Comparison of ENCODE assay signal across 8 cellular contexts in genomic region chr4:108118505-108118904, GRCh38. TPM values are rescaled to one million over a fixed set of nuclear protein-coding genes. Genes with fewer than 3 reads are reported as not detected.
DNase-seq lines count a peak whose midpoint lies in the region; ATAC-seq and TF ChIP-seq lines count a peak whose summit lies in the region.

No MANE protein-coding gene starts in this region.

- no peak overlapping the region for H3K27ac ChIP-seq in substantia nigra (ENCODE audit: low read depth, low read length, poor library complexity, severe bottlenecking)
- no peak overlapping the region for H3K27ac ChIP-seq in sigmoid colon

- WGBS in sigmoid colon, 2 donors = 15 to 40% methylated on average over 3 of the region's 3 CpGs

- no peaks in the 10 kb centered on the region for H3K9me3 Mint-ChIP-seq in activated T-cell treated with anti-CD3 and anti-CD28 coated beads, Interleukin-2, amount 50 U/mL, for 72 hours

- intact Hi-C loops in sigmoid colon (cut with DNase I) = no loop called here

- DNase-seq in activated T-cell treated with anti-CD3 and anti-CD28 coated beads, Interleukin-2, amount 50 U/mL, for 72 hours = no peak
- no peak for DNase-seq in activated T-cell treated with anti-CD3 and anti-CD28 coated beads for 4 hours
- peak; percentile 51 for DNase-seq in NCI-H2029 treated with DMSO at 0.1 percent for 48 hours (lab: John Stamatoyannopoulos, UW)
- DNase-seq in central memory CD4-positive, alpha-beta T cell = peak; percentile 41
- no peak for DNase-seq in substantia nigra (lab: John Stamatoyannopoulos, UW)
- DNase-seq in NOMO-1 (lab: John Stamatoyannopoulos, UW; ENCODE audit: unreplicated experiment in 2 of 2) = no peak
- no peak for DNase-seq in sigmoid colon

- H3K9me3 ChIP-seq in sigmoid colon = no peaks in the 10 kb centered on the region

- H3K27me3 Mint-ChIP-seq in activated T-cell treated with anti-CD3 and anti-CD28 coated beads, Interleukin-2, amount 50 U/mL, for 72 hours (ENCODE audit: low read depth) = no peaks in the 10 kb centered on the region

- TF ChIP-seq CTCF in sigmoid colon (IDR thresholded peaks at IDR 0.05) = no peak

- no peak for TF ChIP-seq POLR2A in sigmoid colon (IDR thresholded peaks at IDR 0.05)

- TF ChIP-seq EP300 in sigmoid colon (IDR thresholded peaks at IDR 0.05) = no peak

- no peaks in the 10 kb centered on the region for H3K36me3 ChIP-seq in sigmoid colon

- H3K4me1 Mint-ChIP-seq in activated T-cell treated with anti-CD3 and anti-CD28 coated beads, Interleukin-2, amount 50 U/mL, for 72 hours (ENCODE audit: low read depth) = peaks cover 98% of the 10 kb centered on the region

- peak overlapping the region; percentile 64 to 87 for H3K4me3 Mint-ChIP-seq in activated T-cell treated with anti-CD3 and anti-CD28 coated beads, Interleukin-2, amount 50 U/mL, for 72 hours

- peaks cover 0 to 4% of the 10 kb centered on the region in 2 donors for H3K36me3 Mint-ChIP-seq in activated T-cell treated with anti-CD3 and anti-CD28 coated beads, Interleukin-2, amount 50 U/mL, for 72 hours (ENCODE audit: insufficient read depth in 2 of 2)

- no peak overlapping the region for H3K4me3 ChIP-seq in sigmoid colon

- H3K27ac Mint-ChIP-seq in activated T-cell treated with anti-CD3 and anti-CD28 coated beads, Interleukin-2, amount 50 U/mL, for 72 hours = peak overlapping the region; percentile 68

- H3K4me1 ChIP-seq in sigmoid colon = no peaks in the 10 kb centered on the region

- no peaks in the 10 kb centered on the region for H3K27me3 ChIP-seq in sigmoid colon

- ATAC-seq in activated T-cell treated with anti-CD3 and anti-CD28 coated beads, Interleukin-2, amount 50 U/mL, for 72 hours (replicated peaks in 1 of 2) = peak; percentile 14 to 25
- ATAC-seq in HG02870 (IDR thresholded peaks at IDR 0.05; ENCODE audit: unreplicated experiment) = peak; percentile 92

RNA-seq across cellular contexts. Expression of gene LEF1, which starts 50.2 kb away (rescaled TPM):
- 100 to 1,000 TPM; 130 to 175 TPM for total RNA-seq in activated T-cell treated with anti-CD3 and anti-CD28 coated beads, Interleukin-2, amount 50 U/mL, for 72 hours
- total RNA-seq in sigmoid colon = 1 to 10 TPM in 3 of 4 donors, under 1 TPM in 1; 0.83 to 3.3 (median 3.2) TPM
- polyA plus RNA-seq in sigmoid colon = 10 to 100 TPM in 1 of 3 donors, 1 to 10 TPM in 1, not detected in 1; 2.3 to 25.3 TPM

Comparison
In these comparisons a context has a peak if more than half of its experiments do, and no peak if none do; other contexts are left out.
1. DNase-seq: peak in NCI-H2029 treated with DMSO at 0.1 percent for 48 hours (single experiment) and central memory CD4-positive, alpha-beta T cell (single experiment); none in activated T-cell treated with anti-CD3 and anti-CD28 coated beads, Interleukin-2, amount 50 U/mL, for 72 hours (0 of 2), activated T-cell treated with anti-CD3 and anti-CD28 coated beads for 4 hours (single experiment), substantia nigra (0 of 49), NOMO-1 (0 of 2) and sigmoid colon (single experiment).
2. RNA of gene LEF1, which starts 50.2 kb away (total RNA-seq): 130 to 175 TPM in activated T-cell treated with anti-CD3 and anti-CD28 coated beads, Interleukin-2, amount 50 U/mL, for 72 hours; 0.83 to 3.3 TPM in sigmoid colon; every median in the first group is over 10 times any median in the second.